8 cellular contexts compared by ENCODE assay signal in the genomic region with DNA sequence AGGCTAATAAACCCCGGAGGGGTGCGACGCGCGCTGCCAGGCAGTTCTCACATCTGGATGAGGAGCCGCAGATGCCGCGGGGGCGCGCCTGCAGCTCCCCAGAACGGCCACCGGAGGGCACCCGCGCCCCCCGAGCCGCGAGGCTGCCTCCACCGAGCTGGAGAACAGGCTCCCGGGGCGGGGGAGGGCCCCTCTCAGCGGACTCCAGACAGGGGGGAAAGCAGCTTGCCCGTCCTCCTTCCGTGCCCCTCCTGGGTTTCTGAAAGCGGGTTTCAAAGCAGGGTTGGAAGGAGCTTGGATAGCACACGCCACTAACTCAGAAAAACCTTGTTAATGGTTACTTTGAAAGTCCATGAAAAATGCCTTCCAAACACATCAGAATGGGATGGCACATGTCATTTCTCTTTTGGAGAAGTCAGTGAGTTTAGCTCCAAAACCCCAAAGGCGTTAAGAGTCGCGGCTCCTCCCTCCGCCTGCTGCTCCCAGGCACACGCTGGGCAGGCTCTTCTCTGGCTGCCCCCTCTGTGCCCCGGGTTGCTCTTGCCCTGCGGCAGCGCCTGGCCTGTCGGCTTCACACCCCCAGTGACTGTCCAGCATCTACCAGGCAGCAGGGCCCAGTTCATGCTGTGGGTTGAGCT.
DNase-seq lines count a peak whose midpoint lies in the region; FAIRE-seq and TF ChIP-seq lines count a peak whose summit lies in the region.

No MANE protein-coding gene starts in this region.

- no peaks in the 10 kb centered on the region for H3K9me3 ChIP-seq in parathyroid adenoma (ENCODE audit: control insufficient read depth, low read length)

- H3K4me1 ChIP-seq in parathyroid adenoma = peaks cover 25% of the 10 kb centered on the region

- H3K79me2 ChIP-seq in parathyroid adenoma = no peaks in the 10 kb centered on the region

- TF ChIP-seq CTCF in GM20000 (IDR thresholded peaks at IDR 0.05; ENCODE audit: extremely low read depth, missing control alignments) = peak; percentile 88
- peak; percentile 99 for TF ChIP-seq CTCF in VCaP (conservative IDR thresholded peaks at IDR 0.05)
- peak; percentile 85 for TF ChIP-seq CTCF in parathyroid adenoma (IDR thresholded peaks at IDR 0.05)

- H3K27ac ChIP-seq in VCaP = no peak overlapping the region
- H3K27ac ChIP-seq in parathyroid adenoma = peak overlapping the region; percentile 66

- no peak for FAIRE-seq in frontal cortex (lab: Jason Lieb, UNC)

- no peaks in the 10 kb centered on the region for H3K27me3 ChIP-seq in parathyroid adenoma (ENCODE audit: control insufficient read depth, insufficient read depth, low read length)

- H3K9ac ChIP-seq in parathyroid adenoma = no peak overlapping the region

- DNase-seq in NCI-H1417 (lab: John Stamatoyannopoulos, UW) = peak in 2 of 3 experiments; percentile 70 to 80
- DNase-seq in NCI-H1417 treated with DMSO at 0.1 percent for 48 hours (lab: John Stamatoyannopoulos, UW) = no peak
- DNase-seq in GM20000 (ENCODE audit: low spot score) = peak; percentile 87
- DNase-seq in HuH-7 (ENCODE audit: low spot score) = peak; percentile 76
- peak; percentile 80 to 92 for DNase-seq in frontal cortex (ENCODE audit: low spot score in 2 of 2)
- DNase-seq in NCI-H1694 (lab: John Stamatoyannopoulos, UW) = no peak

- H2AFZ ChIP-seq in parathyroid adenoma = peak overlapping the region; percentile 54

- no peak overlapping the region for H3K4me2 ChIP-seq in parathyroid adenoma (ENCODE audit: low read length)

- H3K4me3 ChIP-seq in parathyroid adenoma (ENCODE audit: low read depth, low read length) = no peak overlapping the region

- no peaks in the 10 kb centered on the region for H3K36me3 ChIP-seq in parathyroid adenoma (ENCODE audit: control insufficient read depth, insufficient read depth, low read length)

Comparison
In these comparisons a context has a peak if more than half of its experiments do, and no peak if none do; other contexts are left out.
1. DNase-seq: peak in NCI-H1417 (2 of 3), GM20000 (single experiment), HuH-7 (single experiment) and frontal cortex (2 of 2); none in NCI-H1417 treated with DMSO at 0.1 percent for 48 hours (single experiment) and NCI-H1694 (single experiment).
2. Peak in every context shown above with its lines, with median percentiles within 50 percentile points of each other: CTCF ChIP-seq.